Comparison of ENCODE assay signal across 1 cellular context in genomic region chr11:90166982-90167573, GRCh38.
TF ChIP-seq lines count a peak whose summit lies in the region.

No MANE protein-coding gene starts in this region.

TF ChIP-seq in K562, 482 proteins besides CTCF, POLR2A, EP300 and RAD21:
- TF ChIP-seq, protein P1, sequence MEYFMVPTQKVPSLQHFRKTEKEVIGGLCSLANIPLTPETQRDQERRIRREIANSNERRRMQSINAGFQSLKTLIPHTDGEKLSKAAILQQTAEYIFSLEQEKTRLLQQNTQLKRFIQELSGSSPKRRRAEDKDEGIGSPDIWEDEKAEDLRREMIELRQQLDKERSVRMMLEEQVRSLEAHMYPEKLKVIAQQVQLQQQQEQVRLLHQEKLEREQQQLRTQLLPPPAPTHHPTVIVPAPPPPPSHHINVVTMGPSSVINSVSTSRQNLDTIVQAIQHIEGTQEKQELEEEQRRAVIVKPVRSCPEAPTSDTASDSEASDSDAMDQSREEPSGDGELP (CRISPR knock-in tag; IDR thresholded peaks at IDR 0.05; ENCODE audit: borderline replicate concordance), result peak; percentile 27; the same call in 1 of the 2 replicates
- TF ChIP-seq MAX (CRISPR knock-in tag; IDR thresholded peaks at IDR 0.05), result peak; percentile 44; the same call in 1 of the 2 replicates
- TF ChIP-seq LCOR (CRISPR knock-in tag; IDR thresholded peaks at IDR 0.05), result peak; percentile 64; the same call in 1 of the 2 replicates
- peak; percentile 68 to 73 for TF ChIP-seq NRF1 (conservative IDR thresholded peaks at IDR 0.05 in 1 of 2, IDR thresholded peaks at IDR 0.05 in 1 of 2)
- peak; percentile 28; the same call in 1 of the 2 replicates for TF ChIP-seq ZNF431 (CRISPR knock-in tag; IDR thresholded peaks at IDR 0.05)
- 0 out of 2 replicates have a peak, but pooled peaks have one; percentile 30 for TF ChIP-seq CXXC5 (CRISPR knock-in tag; IDR thresholded peaks at IDR 0.05)
- TF ChIP-seq SP1 (CRISPR knock-in tag; IDR thresholded peaks at IDR 0.05), result peak; percentile 28; the same call in 1 of the 2 replicates
- peak; percentile 50 to 93 for TF ChIP-seq E2F6 (IDR thresholded peaks at IDR 0.05; ENCODE audit: borderline replicate concordance in 1 of 2, extremely low read depth in 1 of 2, insufficient read depth in 1 of 2, insufficient read length in 1 of 2, low read depth in 1 of 2, low read length in 1 of 2, poor library complexity in 1 of 2, severe bottlenecking in 1 of 2)
- peak; percentile 96 for TF ChIP-seq L3MBTL2 (IDR thresholded peaks at IDR 0.05)
- peak; percentile 34; the same call in 1 of the 2 replicates for TF ChIP-seq PHF8 (IDR thresholded peaks at IDR 0.05; ENCODE audit: borderline replicate concordance, low read length)
- TF ChIP-seq POLR2G (IDR thresholded peaks at IDR 0.05; ENCODE audit: low read depth, low read length), result peak; percentile 54
- peak; percentile 93 for TF ChIP-seq MGA (IDR thresholded peaks at IDR 0.05)
- peak; percentile 31; the same call in 1 of the 2 replicates for TF ChIP-seq RBFOX2 (IDR thresholded peaks at IDR 0.05; ENCODE audit: low read depth, low read length)
- TF ChIP-seq ZBTB33 (CRISPR knock-in tag; IDR thresholded peaks at IDR 0.05), result peak; percentile 54; the same call in 1 of the 2 replicates
- peak; percentile 51; the same call in 1 of the 2 replicates for TF ChIP-seq ZFX (CRISPR knock-in tag; IDR thresholded peaks at IDR 0.05)
